Comparison of ENCODE assay signal across 9 cellular contexts in the genomic region with DNA sequence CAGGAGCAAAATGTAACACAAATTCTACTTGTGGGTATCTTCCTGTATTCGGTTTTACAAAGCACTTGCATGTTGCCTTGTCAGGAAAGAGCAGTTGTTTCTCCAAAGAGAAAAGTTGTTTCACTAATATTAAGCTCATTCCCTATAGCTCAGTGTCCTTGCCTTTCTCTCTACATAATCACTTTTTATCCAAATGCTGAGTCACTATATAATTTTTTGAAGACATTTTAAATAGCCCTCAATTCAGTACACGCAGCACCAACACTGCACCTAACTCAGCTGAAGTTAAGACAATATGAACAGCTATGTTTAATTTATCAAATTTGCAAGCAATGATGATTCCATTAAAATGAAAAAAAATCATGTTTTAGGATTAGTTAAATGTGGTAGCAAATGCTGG. TPM values are rescaled to one million over a fixed set of nuclear protein-coding genes. Genes with fewer than 3 reads are reported as not detected.
DNase-seq lines count a peak whose midpoint lies in the region; ATAC-seq and TF ChIP-seq lines count a peak whose summit lies in the region.
"Had no signal": no experiment of that assay in that cellular context is flagged by ENCODE, and none has a peak within 500 bp of the region (broad histone marks: within the 10 kb centered on the region; RNA-seq: fewer than 3 reads in every experiment).

No MANE protein-coding gene starts in this region.

- intact Hi-C loops in body of pancreas (cut with DNase I), result no loop called here
- intact Hi-C loops in upper lobe of right lung (cut with DNase I), result no loop called here

- DNase-seq in activated T-cell treated with anti-CD3 and anti-CD28 coated beads, Interleukin-2, amount 50 U/mL, for 72 hours, result no peak
- no peak for DNase-seq in activated T-cell treated with anti-CD3 and anti-CD28 coated beads, Interleukin-2, amount 50 U/mL, for 4 hours
- DNase-seq in body of pancreas (no peak), upper lobe of right lung (no peak), MV-4-11 (lab: John Stamatoyannopoulos, UW) (no peak)
- no peak for DNase-seq in activated CD4-positive, alpha-beta T cell treated with anti-CD3 and anti-CD28 coated beads for 4 hours

- H3K36me3 ChIP-seq in body of pancreas (replicated peaks in 1 of 2; ENCODE audit: insufficient read depth in 1 of 2, low read depth in 2 of 2) (no peaks in the 10 kb centered on the region), muscle layer of duodenum (ENCODE audit: control insufficient read depth in 1 of 2, insufficient read depth in 2 of 2, low read length in 2 of 2) (no peaks in the 10 kb centered on the region), upper lobe of right lung (no peaks in the 10 kb centered on the region)
- H3K36me3 ChIP-seq: BLaER1 had no signal

- H3K4me3 ChIP-seq in body of pancreas (no peak overlapping the region), muscle layer of duodenum (ENCODE audit: low read depth in 1 of 2, low read length in 2 of 2) (peak overlapping the region; percentile 55 to 74), upper lobe of right lung (peak overlapping the region; percentile 67)
- H3K4me3 ChIP-seq: BLaER1 had no signal

- H3K4me1 ChIP-seq in body of pancreas, result peaks cover 23% of the 10 kb centered on the region
- H3K4me1 ChIP-seq in muscle layer of duodenum (ENCODE audit: control insufficient read depth in 1 of 2, insufficient read depth in 2 of 2, low read length in 2 of 2), result peaks cover 8 to 23% of the 10 kb centered on the region in 2 donors
- H3K4me1 ChIP-seq in upper lobe of right lung, result peaks cover 18% of the 10 kb centered on the region

- H3K4me3 Mint-ChIP-seq in activated T-cell treated with anti-CD3 and anti-CD28 coated beads, Interleukin-2, amount 50 U/mL, for 72 hours, result peak overlapping the region; percentile 74 to 82
- H3K4me3 Mint-ChIP-seq in activated T-cell treated with anti-CD3 and anti-CD28 coated beads, Interleukin-2, amount 50 U/mL, for 4 hours, result no peak overlapping the region

- no peaks in the 10 kb centered on the region for H3K9me3 Mint-ChIP-seq in activated T-cell treated with anti-CD3 and anti-CD28 coated beads, Interleukin-2, amount 50 U/mL, for 72 hours
- H3K9me3 Mint-ChIP-seq in activated T-cell treated with anti-CD3 and anti-CD28 coated beads, Interleukin-2, amount 50 U/mL, for 4 hours, result no peaks in the 10 kb centered on the region

- peaks cover 50% of the 10 kb centered on the region for H3K4me1 Mint-ChIP-seq in activated T-cell treated with anti-CD3 and anti-CD28 coated beads, Interleukin-2, amount 50 U/mL, for 72 hours (ENCODE audit: low read depth)
- H3K4me1 Mint-ChIP-seq in activated T-cell treated with anti-CD3 and anti-CD28 coated beads, Interleukin-2, amount 50 U/mL, for 4 hours (ENCODE audit: low read depth), result peaks cover 15% of the 10 kb centered on the region

- H3K27me3 ChIP-seq in body of pancreas, result no peaks in the 10 kb centered on the region
- H3K27me3 ChIP-seq in muscle layer of duodenum (ENCODE audit: low read depth, low read length), result no peaks in the 10 kb centered on the region
- H3K27me3 ChIP-seq in upper lobe of right lung, result no peaks in the 10 kb centered on the region
- H3K27me3 ChIP-seq: BLaER1 had no signal

- 60 to 67% methylated on average over 2 of the region's 2 CpGs for WGBS in body of pancreas, 2 donors

- TF ChIP-seq CTCF in body of pancreas (IDR thresholded peaks at IDR 0.05), result no peak
- no peak for TF ChIP-seq CTCF in upper lobe of right lung (IDR thresholded peaks at IDR 0.05)

- peak overlapping the region; percentile 89 to 100 (median 94) for H3K27ac ChIP-seq in body of pancreas
- H3K27ac ChIP-seq in muscle layer of duodenum (ENCODE audit: low read length), result peak overlapping the region; percentile 99
- H3K27ac ChIP-seq in upper lobe of right lung, result peak overlapping the region; percentile 95
- H3K27ac ChIP-seq: BLaER1 had no signal

- no peaks in the 10 kb centered on the region for H3K27me3 Mint-ChIP-seq in activated T-cell treated with anti-CD3 and anti-CD28 coated beads, Interleukin-2, amount 50 U/mL, for 72 hours (ENCODE audit: low read depth)
- no peaks in the 10 kb centered on the region for H3K27me3 Mint-ChIP-seq in activated T-cell treated with anti-CD3 and anti-CD28 coated beads, Interleukin-2, amount 50 U/mL, for 4 hours (ENCODE audit: low read depth)

- TF ChIP-seq POLR2A in body of pancreas (IDR thresholded peaks at IDR 0.05), result no peak

- H3K9me3 ChIP-seq in body of pancreas (no peaks in the 10 kb centered on the region), muscle layer of duodenum (ENCODE audit: control insufficient read depth in 1 of 2, low read length in 2 of 2) (no peaks in the 10 kb centered on the region), upper lobe of right lung (no peaks in the 10 kb centered on the region)
- H3K9me3 ChIP-seq: BLaER1 had no signal

- H3K36me3 Mint-ChIP-seq in activated T-cell treated with anti-CD3 and anti-CD28 coated beads, Interleukin-2, amount 50 U/mL, for 72 hours (ENCODE audit: insufficient read depth in 2 of 2), result no peaks in the 10 kb centered on the region
- H3K36me3 Mint-ChIP-seq in activated T-cell treated with anti-CD3 and anti-CD28 coated beads, Interleukin-2, amount 50 U/mL, for 4 hours (ENCODE audit: insufficient read depth), result no peaks in the 10 kb centered on the region

- H3K27ac Mint-ChIP-seq in activated T-cell treated with anti-CD3 and anti-CD28 coated beads, Interleukin-2, amount 50 U/mL, for 72 hours, result no peak overlapping the region

- no peak for ATAC-seq in activated T-cell treated with anti-CD3 and anti-CD28 coated beads, Interleukin-2, amount 50 U/mL, for 72 hours (replicated peaks in 1 of 2)
- no peak for ATAC-seq in activated T-cell treated with anti-CD3 and anti-CD28 coated beads, Interleukin-2, amount 50 U/mL, for 4 hours
- ATAC-seq in body of pancreas (no peak), upper lobe of right lung (no peak), GM21423 (IDR thresholded peaks at IDR 0.05; ENCODE audit: unreplicated experiment) (no peak)

RNA-seq across cellular contexts. Expression of a gene that starts 14.5 kb away (rescaled TPM):
- total RNA-seq in activated T-cell treated with anti-CD3 and anti-CD28 coated beads, Interleukin-2, amount 50 U/mL, for 72 hours, result 10 to 100 TPM; 44.7 to 51.7 TPM
- total RNA-seq in activated T-cell treated with anti-CD3 and anti-CD28 coated beads, Interleukin-2, amount 50 U/mL, for 4 hours, result 10 to 100 TPM; 35.3 to 42.2 (median 38.2) TPM
- total RNA-seq in body of pancreas (10 to 100 TPM; 47.0 to 71.5 TPM), upper lobe of right lung (60.4 TPM)

RNA-seq across cellular contexts. Expression of a gene that starts 28.2 kb away (rescaled TPM):
- not detected for total RNA-seq in activated T-cell treated with anti-CD3 and anti-CD28 coated beads, Interleukin-2, amount 50 U/mL, for 72 hours
- not detected for total RNA-seq in activated T-cell treated with anti-CD3 and anti-CD28 coated beads, Interleukin-2, amount 50 U/mL, for 4 hours
- not detected for total RNA-seq in body of pancreas
- total RNA-seq in upper lobe of right lung, result not detected

Comparison
In these comparisons a context has a peak if more than half of its experiments do, and no peak if none do; other contexts are left out.
1. H3K4me3 ChIP-seq: peak in muscle layer of duodenum (2 of 2) and upper lobe of right lung (single experiment); none in body of pancreas (0 of 2).
2. Peak in every context shown above with its lines, with median percentiles within 50 percentile points of each other: H3K27ac ChIP-seq.